ENCODE assay signal across 1 cellular context in the genomic region with DNA sequence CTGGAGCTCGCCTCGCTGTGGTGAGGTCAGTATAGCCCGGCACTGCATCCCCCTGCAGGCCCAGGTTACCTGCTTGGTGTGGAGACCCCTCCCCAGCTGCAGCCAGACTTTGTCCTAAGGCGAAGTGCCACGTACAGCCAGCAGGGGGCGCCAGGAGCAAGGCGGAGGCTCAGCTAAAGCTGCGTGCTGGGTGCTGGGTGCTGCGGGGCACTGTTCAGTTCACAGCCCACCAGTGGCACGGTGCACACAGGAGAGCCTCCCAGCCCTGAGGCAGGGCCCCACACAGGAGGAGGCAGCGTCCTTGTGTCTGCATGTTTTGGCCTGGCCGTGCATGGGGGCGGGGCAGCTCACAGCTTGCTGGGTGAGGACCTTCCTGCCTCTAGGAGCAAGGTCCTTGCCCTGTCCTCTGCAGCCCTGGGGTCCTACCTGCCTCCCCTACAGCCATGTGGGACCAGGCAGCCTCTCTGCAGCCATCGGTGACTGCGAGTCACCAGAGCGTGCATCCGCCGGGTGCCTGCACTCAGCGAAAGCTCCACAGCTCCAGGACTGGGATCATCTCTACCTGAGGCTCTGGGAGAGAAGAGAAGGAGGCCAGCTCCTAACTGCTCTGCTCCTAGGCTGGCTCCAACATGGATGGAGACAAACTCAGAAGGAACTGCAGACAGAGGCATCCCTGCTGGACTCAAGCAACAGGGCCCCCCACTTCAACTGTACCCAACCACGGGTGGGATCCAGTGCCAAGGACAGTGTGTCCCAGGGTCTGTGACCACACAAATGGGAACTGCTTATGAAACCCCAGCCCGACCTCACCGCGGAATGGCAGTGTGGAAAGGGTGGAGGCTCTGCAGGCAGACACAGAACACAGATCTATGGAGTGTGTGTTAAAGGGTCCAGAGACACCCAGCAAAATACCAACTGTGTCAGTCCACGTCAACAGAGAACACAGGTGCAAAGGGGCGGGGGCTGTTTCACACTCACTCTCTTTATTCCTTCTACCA.
TF ChIP-seq lines count a peak whose summit lies in the region.

No MANE protein-coding gene starts in this region.

TF ChIP-seq in HepG2, 621 proteins besides CTCF, POLR2A, EP300 and RAD21 (continued from another document and continues in another):
- no peak for TF ChIP-seq NKX3-1 (CRISPR knock-in tag; IDR thresholded peaks at IDR 0.05)
- TF ChIP-seq, protein P1, sequence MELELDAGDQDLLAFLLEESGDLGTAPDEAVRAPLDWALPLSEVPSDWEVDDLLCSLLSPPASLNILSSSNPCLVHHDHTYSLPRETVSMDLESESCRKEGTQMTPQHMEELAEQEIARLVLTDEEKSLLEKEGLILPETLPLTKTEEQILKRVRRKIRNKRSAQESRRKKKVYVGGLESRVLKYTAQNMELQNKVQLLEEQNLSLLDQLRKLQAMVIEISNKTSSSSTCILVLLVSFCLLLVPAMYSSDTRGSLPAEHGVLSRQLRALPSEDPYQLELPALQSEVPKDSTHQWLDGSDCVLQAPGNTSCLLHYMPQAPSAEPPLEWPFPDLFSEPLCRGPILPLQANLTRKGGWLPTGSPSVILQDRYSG (CRISPR knock-in tag; IDR thresholded peaks at IDR 0.05), result no peak
- peak; percentile 86 for TF ChIP-seq KDM2A (CRISPR knock-in tag; IDR thresholded peaks at IDR 0.05; ENCODE audit: borderline replicate concordance, low read depth)
- 0 out of 2 replicates have a peak, but pooled peaks have one; percentile 56 for TF ChIP-seq ZNF552 (CRISPR knock-in tag; IDR thresholded peaks at IDR 0.05; ENCODE audit: borderline replicate concordance)
- peak; percentile 97 for TF ChIP-seq LBX2 (CRISPR knock-in tag; IDR thresholded peaks at IDR 0.05; ENCODE audit: borderline replicate concordance)
- TF ChIP-seq GABPA (IDR thresholded peaks at IDR 0.05; ENCODE audit: low read depth, low read length), result no peak
- peak; percentile 17; the same call in 1 of the 2 replicates for TF ChIP-seq GABPA (CRISPR knock-in tag; IDR thresholded peaks at IDR 0.05; ENCODE audit: low read depth)
- no peak for TF ChIP-seq ZNF557 (CRISPR knock-in tag; IDR thresholded peaks at IDR 0.05)
- TF ChIP-seq, protein P2, sequence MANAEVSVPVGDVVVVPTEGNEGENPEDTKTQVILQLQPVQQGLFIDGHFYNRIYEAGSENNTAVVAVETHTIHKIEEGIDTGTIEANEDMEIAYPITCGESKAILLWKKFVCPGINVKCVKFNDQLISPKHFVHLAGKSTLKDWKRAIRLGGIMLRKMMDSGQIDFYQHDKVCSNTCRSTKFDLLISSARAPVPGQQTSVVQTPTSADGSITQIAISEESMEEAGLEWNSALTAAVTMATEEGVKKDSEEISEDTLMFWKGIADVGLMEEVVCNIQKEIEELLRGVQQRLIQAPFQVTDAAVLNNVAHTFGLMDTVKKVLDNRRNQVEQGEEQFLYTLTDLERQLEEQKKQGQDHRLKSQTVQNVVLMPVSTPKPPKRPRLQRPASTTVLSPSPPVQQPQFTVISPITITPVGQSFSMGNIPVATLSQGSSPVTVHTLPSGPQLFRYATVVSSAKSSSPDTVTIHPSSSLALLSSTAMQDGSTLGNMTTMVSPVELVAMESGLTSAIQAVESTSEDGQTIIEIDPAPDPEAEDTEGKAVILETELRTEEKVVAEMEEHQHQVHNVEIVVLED (CRISPR knock-in tag; IDR thresholded peaks at IDR 0.05; ENCODE audit: borderline replicate concordance), result peak; percentile 81; the same call in 1 of the 2 replicates
- no peak for TF ChIP-seq SETDB1 (CRISPR knock-in tag; IDR thresholded peaks at IDR 0.05; ENCODE audit: borderline replicate concordance)
- no peak for TF ChIP-seq CERS6 (CRISPR knock-in tag; IDR thresholded peaks at IDR 0.05)
- no peak for TF ChIP-seq ELK4 (CRISPR knock-in tag; IDR thresholded peaks at IDR 0.05; ENCODE audit: borderline replicate concordance)
- peak; percentile 79; the same call in 1 of the 2 replicates for TF ChIP-seq MEIS2 (CRISPR knock-in tag; IDR thresholded peaks at IDR 0.05)
- TF ChIP-seq NR0B2 (CRISPR knock-in tag; IDR thresholded peaks at IDR 0.05), result peak; percentile 93
- peak; percentile 93 for TF ChIP-seq ZGPAT (CRISPR knock-in tag; IDR thresholded peaks at IDR 0.05)
- TF ChIP-seq ZNF446 (CRISPR knock-in tag; IDR thresholded peaks at IDR 0.05), result no peak
- no peak; the same call in 1 of the 2 replicates for TF ChIP-seq HOXD1 (CRISPR knock-in tag; IDR thresholded peaks at IDR 0.05)
- TF ChIP-seq POGZ (CRISPR knock-in tag; IDR thresholded peaks at IDR 0.05), result peak; percentile 92
- TF ChIP-seq FOXA3 (CRISPR knock-in tag; IDR thresholded peaks at IDR 0.05), result peak; percentile 83
- TF ChIP-seq TBP (CRISPR knock-in tag; IDR thresholded peaks at IDR 0.05), result no peak
- peak; percentile 73 for TF ChIP-seq PTBP1 (IDR thresholded peaks at IDR 0.05; ENCODE audit: low read depth, low read length, poor library complexity, severe bottlenecking)
- TF ChIP-seq EZH2 (conservative IDR thresholded peaks at IDR 0.05; ENCODE audit: low read depth, low read length), result no peak
- no peak for TF ChIP-seq NFIB (CRISPR knock-in tag; IDR thresholded peaks at IDR 0.05; ENCODE audit: borderline replicate concordance)
- TF ChIP-seq CENPT (CRISPR knock-in tag; IDR thresholded peaks at IDR 0.05; ENCODE audit: low read depth), result 0 out of 2 replicates have a peak, but pooled peaks have one; percentile 33
- TF ChIP-seq, protein P3, sequence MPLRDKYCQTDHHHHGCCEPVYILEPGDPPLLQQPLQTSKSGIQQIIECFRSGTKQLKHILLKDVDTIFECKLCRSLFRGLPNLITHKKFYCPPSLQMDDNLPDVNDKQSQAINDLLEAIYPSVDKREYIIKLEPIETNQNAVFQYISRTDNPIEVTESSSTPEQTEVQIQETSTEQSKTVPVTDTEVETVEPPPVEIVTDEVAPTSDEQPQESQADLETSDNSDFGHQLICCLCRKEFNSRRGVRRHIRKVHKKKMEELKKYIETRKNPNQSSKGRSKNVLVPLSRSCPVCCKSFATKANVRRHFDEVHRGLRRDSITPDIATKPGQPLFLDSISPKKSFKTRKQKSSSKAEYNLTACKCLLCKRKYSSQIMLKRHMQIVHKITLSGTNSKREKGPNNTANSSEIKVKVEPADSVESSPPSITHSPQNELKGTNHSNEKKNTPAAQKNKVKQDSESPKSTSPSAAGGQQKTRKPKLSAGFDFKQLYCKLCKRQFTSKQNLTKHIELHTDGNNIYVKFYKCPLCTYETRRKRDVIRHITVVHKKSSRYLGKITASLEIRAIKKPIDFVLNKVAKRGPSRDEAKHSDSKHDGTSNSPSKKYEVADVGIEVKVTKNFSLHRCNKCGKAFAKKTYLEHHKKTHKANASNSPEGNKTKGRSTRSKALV (CRISPR knock-in tag; IDR thresholded peaks at IDR 0.05), result no peak
- no peak for TF ChIP-seq CEBPZ (IDR thresholded peaks at IDR 0.05; ENCODE audit: low read length)
- TF ChIP-seq NFKB2 (CRISPR knock-in tag; IDR thresholded peaks at IDR 0.05; ENCODE audit: borderline replicate concordance), result peak; percentile 63; the same call in 1 of the 2 replicates
- no peak for TF ChIP-seq SATB2 (CRISPR knock-in tag; IDR thresholded peaks at IDR 0.05)
- TF ChIP-seq ZBTB7B (CRISPR knock-in tag; IDR thresholded peaks at IDR 0.05), result peak; percentile 99
- no peak for TF ChIP-seq BRCA1 (CRISPR knock-in tag; IDR thresholded peaks at IDR 0.05)
- TF ChIP-seq CEBPG (CRISPR knock-in tag; IDR thresholded peaks at IDR 0.05), result peak; percentile 65
- TF ChIP-seq PHB2 (IDR thresholded peaks at IDR 0.05; ENCODE audit: partially characterized antibody), result no peak
- no peak for TF ChIP-seq TCF7 (IDR thresholded peaks at IDR 0.05; ENCODE audit: low read depth)
- peak; percentile 88 for TF ChIP-seq HIVEP1 (CRISPR knock-in tag; IDR thresholded peaks at IDR 0.05)
- TF ChIP-seq ZNF44 (CRISPR knock-in tag; IDR thresholded peaks at IDR 0.05), result peak; percentile 79; the same call in 1 of the 2 replicates
- TF ChIP-seq ARID4A (CRISPR knock-in tag; IDR thresholded peaks at IDR 0.05; ENCODE audit: borderline replicate concordance), result peak; percentile 97
- TF ChIP-seq KDM5B (CRISPR knock-in tag; IDR thresholded peaks at IDR 0.05; ENCODE audit: borderline replicate concordance), result peak; percentile 80
- peak; percentile 51; the same call in 1 of the 2 replicates for TF ChIP-seq HOXA5 (CRISPR knock-in tag; IDR thresholded peaks at IDR 0.05)
